ENCODE assay signal across 30 cellular contexts in genomic region chr15:62719316-62719715, GRCh38.
DNase-seq lines count a peak whose midpoint lies in the region; ATAC-seq, FAIRE-seq and TF ChIP-seq lines count a peak whose summit lies in the region.
"Had no signal": no experiment of that assay in that cellular context is flagged by ENCODE, and none has a peak within 500 bp of the region (broad histone marks: within the 10 kb centered on the region; RNA-seq: fewer than 3 reads in every experiment).

No MANE protein-coding gene starts in this region.

- peak overlapping the region in 1 of 2 experiments; percentile 6 for H3K18ac ChIP-seq in mesenchymal stem cell (ENCODE audit: low read depth in 1 of 2, low read length in 2 of 2)

- no peak overlapping the region for H4K8ac ChIP-seq in mesenchymal stem cell (ENCODE audit: low read length)

- peaks cover 7% of the 10 kb centered on the region for H3K4me1 ChIP-seq in mesenchymal stem cell (ENCODE audit: control insufficient read depth, insufficient read depth, low read depth, low read length)
- H3K4me1 ChIP-seq: colonic mucosa, prostate gland, upper lobe of right lung had no signal

- H3K4ac ChIP-seq in mesenchymal stem cell (ENCODE audit: low read depth in 1 of 2, low read length in 2 of 2): no peak overlapping the region

- H3K36me3 ChIP-seq in brain microvascular endothelial cell (replicated peaks) (no peaks in the 10 kb centered on the region), mesenchymal stem cell (ENCODE audit: control insufficient read depth in 1 of 2, insufficient read depth in 2 of 2, low read depth in 1 of 2, low read length in 2 of 2) (peaks cover 25 to 89% of the 10 kb centered on the region in 2 experiments)
- H3K36me3 ChIP-seq: prostate gland, upper lobe of right lung had no signal

- DNase-seq in EH (ENCODE audit: low read depth) (peak; percentile 77), HTR-8/SVneo (ENCODE audit: insufficient read length, low spot score) (no peak), brain microvascular endothelial cell (peak; percentile 4), mesenchymal stem cell (no peak), occipital lobe (lab: John Stamatoyannopoulos, UW) (no peak), RKO (ENCODE audit: low spot score) (no peak), posterior vena cava (ENCODE audit: low spot score) (no peak)
- DNase-seq: ACHN; activated CD8-positive, alpha-beta T cell treated with anti-CD3 and anti-CD28 coated beads, Interleukin-2, amount 10 ng/mL, durations not matched to agents 7 days and 5 days; activated naive CD4-positive, alpha-beta T cell; amniotic stem cell; Calu3; colonic mucosa; effector memory CD4-positive, alpha-beta T cell; erythroblast; foreskin melanocyte; left colon; MM.1S; NCI-H2081 treated with DMSO at 0.1 percent for 48 hours; NCI-H446; stimulated activated CD4-positive, alpha-beta T cell treated with anti-CD3 and anti-CD28 coated beads, Interleukin-4, amount 100 ng/mL, for 24 hours; substantia nigra; T-helper 17 cell; upper lobe of right lung had no signal

- H3K27me3 ChIP-seq in brain microvascular endothelial cell (replicated peaks) (no peaks in the 10 kb centered on the region), mesenchymal stem cell (ENCODE audit: control insufficient read depth in 1 of 2, insufficient read depth in 1 of 2, low read length in 2 of 2) (no peaks in the 10 kb centered on the region)
- H3K27me3 ChIP-seq: colonic mucosa, upper lobe of right lung had no signal

- no peak overlapping the region for H2BK15ac ChIP-seq in mesenchymal stem cell (ENCODE audit: low read depth, poor library complexity, severe bottlenecking)

- TF ChIP-seq CTCF in brain microvascular endothelial cell (IDR thresholded peaks at IDR 0.05; ENCODE audit: low read depth, low read length, missing control alignments): no peak

- FAIRE-seq in HTR-8/SVneo (lab: Jason Lieb, UNC): peak; percentile 49
- FAIRE-seq: H54, K562 had no signal

- no peak overlapping the region for H3K27ac ChIP-seq in brain microvascular endothelial cell
- H3K27ac ChIP-seq in mesenchymal stem cell (ENCODE audit: low read length, poor library complexity, severe bottlenecking): no peak overlapping the region
- H3K27ac ChIP-seq: colonic mucosa, prostate gland, SK-N-MC, upper lobe of right lung had no signal

- no peaks in the 10 kb centered on the region for H3K9me3 ChIP-seq in mesenchymal stem cell (ENCODE audit: control insufficient read depth, low read length)
- H3K9me3 ChIP-seq: colonic mucosa, prostate gland, upper lobe of right lung had no signal

- no peak overlapping the region for H3K14ac ChIP-seq in mesenchymal stem cell (ENCODE audit: low read length in 2 of 2)

- no peak overlapping the region for H2BK12ac ChIP-seq in mesenchymal stem cell (ENCODE audit: low read length in 2 of 2)

- ATAC-seq in GM21529 (IDR thresholded peaks at IDR 0.05; ENCODE audit: unreplicated experiment): no peak
- ATAC-seq: activated CD8-positive, alpha-beta T cell treated with anti-CD3 and anti-CD28 coated beads, Interleukin-2, amount 10 ng/mL, durations not matched to agents 7 days and 5 days; K562; left colon; sciatic nerve; T-helper 17 cell; upper lobe of right lung had no signal

- H3K4me2 ChIP-seq in mesenchymal stem cell (ENCODE audit: low read length, poor library complexity, severe bottlenecking): no peak overlapping the region

- peak overlapping the region; percentile 16 for H2AK5ac ChIP-seq in mesenchymal stem cell (ENCODE audit: low read length, severe bottlenecking)

- H2BK5ac ChIP-seq in mesenchymal stem cell (ENCODE audit: low read depth, low read length, poor library complexity, severe bottlenecking): no peak overlapping the region

- no peaks in the 10 kb centered on the region for H3K79me1 ChIP-seq in mesenchymal stem cell (replicated peaks; ENCODE audit: low read length, poor library complexity, severe bottlenecking)

- no peak overlapping the region for H4K91ac ChIP-seq in mesenchymal stem cell (ENCODE audit: low read length)

- intact Hi-C loops in posterior vena cava (cut with DNase I): no loop called here

- WGBS in mesenchymal stem cell: 82% methylated on average over 5 of the region's 5 CpGs

- H3K23ac ChIP-seq in mesenchymal stem cell (ENCODE audit: low read length in 2 of 2): no peak overlapping the region

- H2AFZ ChIP-seq in mesenchymal stem cell (ENCODE audit: low read depth, low read length): no peak overlapping the region

- H3K9ac ChIP-seq in mesenchymal stem cell (ENCODE audit: low read length): no peak overlapping the region

- H3K4me3 ChIP-seq in brain microvascular endothelial cell (ENCODE audit: low read depth, low read length): no peak overlapping the region
- H3K4me3 ChIP-seq in mesenchymal stem cell (ENCODE audit: insufficient read depth in 1 of 2, low read depth in 1 of 2, low read length in 2 of 2): no peak overlapping the region
- H3K4me3 ChIP-seq: colonic mucosa, K562, prostate gland, SK-N-MC, upper lobe of right lung had no signal

- H2BK120ac ChIP-seq in mesenchymal stem cell (ENCODE audit: low read depth, low read length): no peak overlapping the region

- in situ Hi-C loops in brain microvascular endothelial cell (cut with HindIII; ENCODE audit: low pct_ligation_motif_present, low sequenced_read_pairs): no loop called here

Comparison
In these comparisons a context has a peak if more than half of its experiments do, and no peak if none do; other contexts are left out.
1. DNase-seq: peak in EH (single experiment) and brain microvascular endothelial cell (single experiment); none in HTR-8/SVneo (single experiment), mesenchymal stem cell (single experiment), occipital lobe (single experiment), RKO (single experiment) and posterior vena cava (single experiment).